ENCODE assay signal across 9 cellular contexts in genomic region chr7:118104812-118105441, GRCh38.
DNase-seq lines count a peak whose midpoint lies in the region; ATAC-seq and TF ChIP-seq lines count a peak whose summit lies in the region.
"Had no signal": no experiment of that assay in that cellular context is flagged by ENCODE, and none has a peak within 500 bp of the region (broad histone marks: within the 10 kb centered on the region; RNA-seq: fewer than 3 reads in every experiment).

No MANE protein-coding gene starts in this region.

- CTCF ChIA-PET in activated CD4-positive, alpha-beta T cell treated with anti-CD3 and anti-CD28 coated beads for 36 hours (lab: Charles Lee) = no interaction called here

- TF ChIP-seq CTCF in heart left ventricle (IDR thresholded peaks at IDR 0.05) (peak; percentile 19 to 62 (median 42)), HL-60 (IDR thresholded peaks at IDR 0.05; ENCODE audit: insufficient read depth, low read length) (peak; percentile 36), fibroblast of pulmonary artery (IDR thresholded peaks at IDR 0.05; ENCODE audit: low read length, missing control alignments) (peak; percentile 48), tibial nerve (IDR thresholded peaks at IDR 0.05) (peak; percentile 15 to 32 (median 24))

- no peak overlapping the region for H3K4me3 ChIP-seq in heart left ventricle
- H3K4me3 ChIP-seq in HL-60 (replicated peaks; ENCODE audit: insufficient read depth, low read length) = no peak overlapping the region
- no peak overlapping the region for H3K4me3 ChIP-seq in fibroblast of pulmonary artery (replicated peaks; ENCODE audit: low read depth, low read length)
- no peak overlapping the region for H3K4me3 ChIP-seq in tibial nerve

- H3K4me3 Mint-ChIP-seq in activated CD4-positive, alpha-beta T cell treated with anti-CD3 and anti-CD28 coated beads for 36 hours = no peak overlapping the region
- H3K4me3 Mint-ChIP-seq: activated naive CD8-positive, alpha-beta T cell treated with anti-CD3 and anti-CD28 coated beads, Interleukin-2, amount 10 ng/mL, durations not matched to agents 7 days and 5 days had no signal

- H3K4me1 ChIP-seq in heart left ventricle = no peaks in the 10 kb centered on the region
- H3K4me1 ChIP-seq in tibial nerve = no peaks in the 10 kb centered on the region

- no peaks in the 10 kb centered on the region for H3K36me3 ChIP-seq in heart left ventricle
- H3K36me3 ChIP-seq in tibial nerve = no peaks in the 10 kb centered on the region

- WGBS in heart left ventricle, 4 donors = 8 to 11% (median 9%) methylated on average over 2 of the region's 2 CpGs
- WGBS in tibial nerve, 2 donors = 16 to 21% methylated on average over 2 of the region's 2 CpGs

- intact Hi-C loops in heart left ventricle (cut with DNase I) = loop anchor here in 4 of 10 donors (5.0 to 10.0 kb wide), 4 partner anchors 348 to 363 kb away; no protein-coding TSS in a partner anchor
- intact Hi-C loops in cardiac septum (cut with DNase I) = no loop called here
- intact Hi-C loops in activated CD4-positive, alpha-beta T cell treated with anti-CD3 and anti-CD28 coated beads for 36 hours (cut with DNase I, micrococcal nuclease) = loop anchor here in 1 of 2 experiments (2.0 kb wide), 1 partner anchor 354 kb away; no protein-coding TSS in a partner anchor

- H3K27me3 Mint-ChIP-seq in activated CD4-positive, alpha-beta T cell treated with anti-CD3 and anti-CD28 coated beads for 36 hours = no peaks in the 10 kb centered on the region

- no peaks in the 10 kb centered on the region for H3K36me3 Mint-ChIP-seq in activated CD4-positive, alpha-beta T cell treated with anti-CD3 and anti-CD28 coated beads for 36 hours (ENCODE audit: low read depth)
- H3K36me3 Mint-ChIP-seq: activated naive CD8-positive, alpha-beta T cell treated with anti-CD3 and anti-CD28 coated beads, Interleukin-2, amount 10 ng/mL, durations not matched to agents 7 days and 5 days had no signal

- no peak for DNase-seq in heart left ventricle
- DNase-seq in cardiac septum (ENCODE audit: low spot score) = no peak
- DNase-seq in HL-60 (ENCODE audit: low read depth in 1 of 2, low spot score in 1 of 2) = no peak
- peak; percentile 12 for DNase-seq in RPMI8226
- DNase-seq in fibroblast of pulmonary artery (ENCODE audit: low read depth) = peak; percentile 23
- no peak for DNase-seq in tibial nerve (ENCODE audit: low spot score in 2 of 2)
- DNase-seq in nucleus accumbens (lab: John Stamatoyannopoulos, UW) = no peak
- DNase-seq in activated CD4-positive, alpha-beta T cell treated with anti-CD3 and anti-CD28 coated beads for 36 hours = no peak
- DNase-seq: activated naive CD8-positive, alpha-beta T cell treated with anti-CD3 and anti-CD28 coated beads, Interleukin-2, amount 10 ng/mL, durations not matched to agents 7 days and 5 days had no signal

- no peak for TF ChIP-seq POLR2A in heart left ventricle (IDR thresholded peaks at IDR 0.05)
- no peak for TF ChIP-seq POLR2A in tibial nerve (IDR thresholded peaks at IDR 0.05)

- no peak overlapping the region for H3K27ac ChIP-seq in heart left ventricle
- no peak overlapping the region for H3K27ac ChIP-seq in HL-60 (replicated peaks)
- H3K27ac ChIP-seq in tibial nerve = no peak overlapping the region

- no peak overlapping the region for H3K27ac Mint-ChIP-seq in activated CD4-positive, alpha-beta T cell treated with anti-CD3 and anti-CD28 coated beads for 36 hours
- H3K27ac Mint-ChIP-seq: activated naive CD8-positive, alpha-beta T cell treated with anti-CD3 and anti-CD28 coated beads, Interleukin-2, amount 10 ng/mL, durations not matched to agents 7 days and 5 days had no signal

- no peaks in the 10 kb centered on the region for H3K4me1 Mint-ChIP-seq in activated CD4-positive, alpha-beta T cell treated with anti-CD3 and anti-CD28 coated beads for 36 hours
- H3K4me1 Mint-ChIP-seq: activated naive CD8-positive, alpha-beta T cell treated with anti-CD3 and anti-CD28 coated beads, Interleukin-2, amount 10 ng/mL, durations not matched to agents 7 days and 5 days had no signal

- H3K9me3 ChIP-seq in heart left ventricle (peaks cover 0 to 4% (median 0%) of the 10 kb centered on the region in 12 donors), tibial nerve (peaks cover 0 to 4% (median 0%) of the 10 kb centered on the region in 4 donors)

- no peak for TF ChIP-seq EP300 in tibial nerve (IDR thresholded peaks at IDR 0.05)

- POLR2A ChIA-PET in activated CD4-positive, alpha-beta T cell treated with anti-CD3 and anti-CD28 coated beads for 36 hours (lab: Charles Lee) = no interaction called here

- peaks cover 3% of the 10 kb centered on the region for H3K9me3 Mint-ChIP-seq in activated CD4-positive, alpha-beta T cell treated with anti-CD3 and anti-CD28 coated beads for 36 hours (ENCODE audit: low read depth)

- H3K27me3 ChIP-seq in heart left ventricle = no peaks in the 10 kb centered on the region
- H3K27me3 ChIP-seq in HL-60 (ENCODE audit: insufficient read depth, poor library complexity, severe bottlenecking) = no peaks in the 10 kb centered on the region
- H3K27me3 ChIP-seq in tibial nerve = no peaks in the 10 kb centered on the region

- ATAC-seq in heart left ventricle = no peak
- ATAC-seq in activated CD4-positive, alpha-beta T cell treated with anti-CD3 and anti-CD28 coated beads for 36 hours = no peak

Comparison
In these comparisons a context has a peak if more than half of its experiments do, and no peak if none do; other contexts are left out.
1. DNase-seq: peak in RPMI8226 (single experiment) and fibroblast of pulmonary artery (single experiment); none in heart left ventricle (0 of 5), cardiac septum (single experiment), HL-60 (0 of 2), tibial nerve (0 of 2), nucleus accumbens (0 of 56) and activated CD4-positive, alpha-beta T cell treated with anti-CD3 and anti-CD28 coated beads for 36 hours (single experiment).
2. Peak in every context shown above with its lines, with median percentiles within 50 percentile points of each other: CTCF ChIP-seq.